In the genomic region with DNA sequence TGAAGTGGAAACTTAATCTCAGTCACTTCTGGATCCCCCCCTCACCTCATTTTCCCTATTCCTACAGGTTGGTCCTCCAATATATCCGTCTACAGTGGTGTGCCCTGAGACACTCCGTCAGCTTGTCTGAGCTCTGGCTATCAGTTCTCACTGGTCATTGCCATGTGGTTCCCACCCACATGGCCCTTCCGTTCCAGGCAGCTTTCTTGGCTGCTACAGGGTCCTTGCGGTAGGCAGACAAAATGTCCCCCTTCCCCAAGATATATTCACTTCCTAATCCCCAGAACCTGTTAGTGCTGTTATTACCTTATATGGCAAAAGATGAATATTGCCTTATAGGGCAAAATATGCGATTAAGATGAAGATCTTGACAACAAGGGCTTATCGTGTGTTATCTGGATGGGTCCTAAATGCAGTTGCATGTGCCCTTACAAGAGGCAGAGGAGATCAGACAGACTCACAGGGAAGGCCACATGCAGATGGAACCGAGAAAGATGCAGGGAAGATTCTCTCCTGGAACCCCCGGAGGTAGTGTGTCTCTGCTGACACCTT, we compare ENCODE assay signal across 22 cellular contexts.
"Had no signal": no experiment of that assay in that cellular context is flagged by ENCODE, and none has a peak within 500 bp of the region (broad histone marks: within the 10 kb centered on the region; RNA-seq: fewer than 3 reads in every experiment).

No MANE protein-coding gene starts in this region.

- DNase-seq: activated CD4-positive, alpha-beta T cell treated with anti-CD3 and anti-CD28 coated beads, Interleukin-2, amount 10 ng/mL, durations not matched to agents 7 days and 5 days; activated CD4-positive, CD25-positive, alpha-beta regulatory T cell treated with anti-CD3 and anti-CD28 coated beads, Interleukin-2, amount 50 U/mL, for 72 hours; activated CD8-positive, alpha-beta T cell treated with anti-CD3 and anti-CD28 coated beads for 36 hours; activated naive CD8-positive, alpha-beta T cell treated with anti-CD3 and anti-CD28 coated beads for 36 hours; activated T-cell treated with anti-CD3 and anti-CD28 coated beads, Interleukin-2, amount 50 U/mL, for 1 hour; colonic mucosa; esophagus squamous epithelium; gastrocnemius medialis; islet precursor cell; left cardiac atrium; mesenchymal stem cell; naive B cell; spleen; stimulated activated CD4-positive, alpha-beta T cell treated with anti-CD3 and anti-CD28 coated beads, Interleukin-4, amount 100 ng/mL, for 24 hours; substantia nigra; T1000; thyroid gland had no signal

- H3K9me3 ChIP-seq: colonic mucosa, esophagus squamous epithelium, gastrocnemius medialis, spleen, thyroid gland had no signal

- FAIRE-seq: astrocyte, bronchial epithelial cell had no signal

- H3K4me1 ChIP-seq: colonic mucosa, gastrocnemius medialis had no signal

- H3K4me1 Mint-ChIP-seq: activated CD4-positive, alpha-beta T cell treated with anti-CD3 and anti-CD28 coated beads, Interleukin-2, amount 10 ng/mL, durations not matched to agents 7 days and 5 days had no signal

- H3K4me3 ChIP-seq: colonic mucosa, esophagus squamous epithelium, gastrocnemius medialis, spleen, thyroid gland had no signal

- H3K27ac Mint-ChIP-seq: activated CD4-positive, alpha-beta T cell treated with anti-CD3 and anti-CD28 coated beads, Interleukin-2, amount 10 ng/mL, durations not matched to agents 7 days and 5 days; activated CD8-positive, alpha-beta T cell treated with anti-CD3 and anti-CD28 coated beads for 36 hours; activated naive CD8-positive, alpha-beta T cell treated with anti-CD3 and anti-CD28 coated beads for 36 hours; stimulated activated naive CD8-positive, alpha-beta T cell treated with anti-CD3 and anti-CD28 coated beads, Interleukin-15, Interleukin-2, amounts not matched to agents 100 ng/mL and 50 ng/mL, for 24 hours; T-helper 1 cell treated with Interleukin-12 subunit alpha and Interleukin-12 subunit beta and Interleukin-4 antibody, amounts not matched to agents 30 μg/mL and 1 μg/mL, for 36 hours had no signal

- H3K9me3 Mint-ChIP-seq: activated CD4-positive, alpha-beta T cell treated with anti-CD3 and anti-CD28 coated beads, Interleukin-2, amount 10 ng/mL, durations not matched to agents 7 days and 5 days; activated CD8-positive, alpha-beta T cell treated with anti-CD3 and anti-CD28 coated beads for 36 hours; activated naive CD8-positive, alpha-beta T cell treated with anti-CD3 and anti-CD28 coated beads for 36 hours; naive B cell; stimulated activated naive CD8-positive, alpha-beta T cell treated with anti-CD3 and anti-CD28 coated beads, Interleukin-15, Interleukin-2, amounts not matched to agents 100 ng/mL and 50 ng/mL, for 24 hours; T-helper 1 cell treated with Interleukin-12 subunit alpha and Interleukin-12 subunit beta and Interleukin-4 antibody, amounts not matched to agents 30 μg/mL and 1 μg/mL, for 36 hours had no signal

- H3K4me3 Mint-ChIP-seq: activated CD4-positive, alpha-beta T cell treated with anti-CD3 and anti-CD28 coated beads, Interleukin-2, amount 10 ng/mL, durations not matched to agents 7 days and 5 days; activated CD8-positive, alpha-beta T cell treated with anti-CD3 and anti-CD28 coated beads for 36 hours; activated naive CD8-positive, alpha-beta T cell treated with anti-CD3 and anti-CD28 coated beads for 36 hours; stimulated activated naive CD8-positive, alpha-beta T cell treated with anti-CD3 and anti-CD28 coated beads, Interleukin-15, Interleukin-2, amounts not matched to agents 100 ng/mL and 50 ng/mL, for 24 hours; T-helper 1 cell treated with Interleukin-12 subunit alpha and Interleukin-12 subunit beta and Interleukin-4 antibody, amounts not matched to agents 30 μg/mL and 1 μg/mL, for 36 hours had no signal

- H3K27me3 Mint-ChIP-seq: stimulated activated naive CD8-positive, alpha-beta T cell treated with anti-CD3 and anti-CD28 coated beads, Interleukin-15, Interleukin-2, amounts not matched to agents 100 ng/mL and 50 ng/mL, for 24 hours had no signal

- H3K36me3 Mint-ChIP-seq: activated naive CD8-positive, alpha-beta T cell treated with anti-CD3 and anti-CD28 coated beads for 36 hours; naive B cell had no signal

- H3K27ac ChIP-seq: colonic mucosa, esophagus squamous epithelium, gastrocnemius medialis, spleen, thyroid gland, VCaP had no signal

- H3K27me3 ChIP-seq: colonic mucosa, esophagus squamous epithelium, gastrocnemius medialis, spleen, thyroid gland had no signal

- H3K36me3 ChIP-seq: colonic mucosa, esophagus squamous epithelium, gastrocnemius medialis, spleen, thyroid gland had no signal
